2 cellular contexts compared by ENCODE assay signal in genomic region chr4:35897808-35898207, GRCh38.
TF ChIP-seq lines count a peak whose summit lies in the region.

No MANE protein-coding gene starts in this region.

TF ChIP-seq in HepG2, 621 proteins besides CTCF, POLR2A, EP300 and RAD21:
- TF ChIP-seq ATF7 (IDR thresholded peaks at IDR 0.05) (peak; percentile 76), ATF7 (CRISPR knock-in tag; IDR thresholded peaks at IDR 0.05) (no peak), NFYC (CRISPR knock-in tag; IDR thresholded peaks at IDR 0.05) (no peak), ZNF550 (CRISPR knock-in tag; IDR thresholded peaks at IDR 0.05; ENCODE audit: borderline replicate concordance) (no peak), SP1 (IDR thresholded peaks at IDR 0.05) (no peak), SP1 (CRISPR knock-in tag; IDR thresholded peaks at IDR 0.05) (no peak), ZNF570 (CRISPR knock-in tag; IDR thresholded peaks at IDR 0.05; ENCODE audit: borderline replicate concordance) (no peak), KLF16 (CRISPR knock-in tag; IDR thresholded peaks at IDR 0.05) (no peak)

TF ChIP-seq in GM12878, 131 proteins besides CTCF, POLR2A, EP300 and RAD21:
- TF ChIP-seq SREBF1 (IDR thresholded peaks at IDR 0.05; ENCODE audit: low read length) = no peak
- no peak for TF ChIP-seq JUNB (IDR thresholded peaks at IDR 0.05)
- TF ChIP-seq MYC (IDR thresholded peaks at IDR 0.05; ENCODE audit: insufficient read depth, insufficient read length, insufficient replicate concordance, low read length, severe bottlenecking) = no peak
- no peak for TF ChIP-seq E2F4 (IDR thresholded peaks at IDR 0.05; ENCODE audit: low read depth, low read length)
- TF ChIP-seq YBX1 (IDR thresholded peaks at IDR 0.05) = no peak
- peak; percentile 94 for TF ChIP-seq ATF7 (IDR thresholded peaks at IDR 0.05; ENCODE audit: low read depth)
- TF ChIP-seq CHD4 (IDR thresholded peaks at IDR 0.05) = no peak
- TF ChIP-seq SMARCA5 (IDR thresholded peaks at IDR 0.05) = no peak
